ENCODE assay signal across 1 cellular context in the genomic region with DNA sequence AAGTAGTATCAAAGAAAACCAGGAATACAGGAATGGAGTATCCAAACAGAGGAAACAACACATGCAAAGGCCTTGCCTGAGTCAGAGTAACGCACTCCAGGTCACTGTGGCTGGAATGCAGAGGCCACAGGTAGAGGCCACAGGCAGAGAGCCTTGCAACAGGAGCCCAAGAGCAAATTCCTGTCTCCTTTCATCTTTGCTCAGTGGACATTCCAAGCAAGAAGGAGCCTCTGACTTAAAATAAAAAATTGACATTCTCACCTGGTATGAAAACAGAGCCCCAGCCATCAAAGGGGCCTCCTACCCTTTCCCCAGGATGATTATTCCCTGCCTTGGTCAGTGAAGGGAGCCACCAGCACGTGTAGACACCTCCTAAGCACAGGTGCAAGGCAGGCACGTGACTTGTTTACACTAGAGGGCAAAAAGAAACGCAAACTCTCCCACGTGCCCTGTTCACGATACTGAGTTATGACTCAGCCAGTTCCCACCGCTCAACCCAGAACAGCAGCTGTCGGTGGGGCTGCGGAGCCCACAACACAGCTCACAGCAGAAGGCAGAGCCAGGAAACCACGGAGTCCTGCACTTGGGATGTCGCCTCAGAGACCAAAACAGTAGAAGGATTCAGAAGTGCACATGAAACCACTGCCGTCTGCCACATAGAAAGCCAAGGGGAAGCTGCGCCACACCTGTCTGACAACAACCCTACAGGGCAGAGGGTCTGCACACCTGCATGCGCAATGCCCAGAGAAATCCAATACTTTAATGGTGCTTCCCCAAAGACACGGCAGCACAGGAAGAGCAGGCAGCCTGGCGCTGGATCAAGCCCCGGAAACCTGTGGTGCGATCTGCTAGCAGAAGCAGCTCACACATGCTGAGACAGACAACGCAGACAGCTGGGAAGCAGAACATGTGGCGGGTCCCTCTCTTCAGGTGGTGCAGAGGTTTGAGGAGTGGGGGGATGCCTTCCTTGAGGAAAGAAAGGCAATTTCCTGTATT.
TF ChIP-seq lines count a peak whose summit lies in the region.

No MANE protein-coding gene starts in this region.

TF ChIP-seq in HepG2, 621 proteins besides CTCF, POLR2A, EP300 and RAD21 (continued from another document and continues in another):
- TF ChIP-seq, protein P1, sequence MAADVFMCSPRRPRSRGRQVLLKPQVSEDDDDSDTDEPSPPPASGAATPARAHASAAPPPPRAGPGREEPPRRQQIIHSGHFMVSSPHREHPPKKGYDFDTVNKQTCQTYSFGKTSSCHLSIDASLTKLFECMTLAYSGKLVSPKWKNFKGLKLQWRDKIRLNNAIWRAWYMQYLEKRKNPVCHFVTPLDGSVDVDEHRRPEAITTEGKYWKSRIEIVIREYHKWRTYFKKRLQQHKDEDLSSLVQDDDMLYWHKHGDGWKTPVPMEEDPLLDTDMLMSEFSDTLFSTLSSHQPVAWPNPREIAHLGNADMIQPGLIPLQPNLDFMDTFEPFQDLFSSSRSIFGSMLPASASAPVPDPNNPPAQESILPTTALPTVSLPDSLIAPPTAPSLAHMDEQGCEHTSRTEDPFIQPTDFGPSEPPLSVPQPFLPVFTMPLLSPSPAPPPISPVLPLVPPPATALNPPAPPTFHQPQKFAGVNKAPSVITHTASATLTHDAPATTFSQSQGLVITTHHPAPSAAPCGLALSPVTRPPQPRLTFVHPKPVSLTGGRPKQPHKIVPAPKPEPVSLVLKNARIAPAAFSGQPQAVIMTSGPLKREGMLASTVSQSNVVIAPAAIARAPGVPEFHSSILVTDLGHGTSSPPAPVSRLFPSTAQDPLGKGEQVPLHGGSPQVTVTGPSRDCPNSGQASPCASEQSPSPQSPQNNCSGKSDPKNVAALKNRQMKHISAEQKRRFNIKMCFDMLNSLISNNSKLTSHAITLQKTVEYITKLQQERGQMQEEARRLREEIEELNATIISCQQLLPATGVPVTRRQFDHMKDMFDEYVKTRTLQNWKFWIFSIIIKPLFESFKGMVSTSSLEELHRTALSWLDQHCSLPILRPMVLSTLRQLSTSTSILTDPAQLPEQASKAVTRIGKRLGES (CRISPR knock-in tag; IDR thresholded peaks at IDR 0.05; ENCODE audit: borderline replicate concordance) = peak; percentile 85; the same call in 1 of the 2 replicates
- TF ChIP-seq, protein P2, sequence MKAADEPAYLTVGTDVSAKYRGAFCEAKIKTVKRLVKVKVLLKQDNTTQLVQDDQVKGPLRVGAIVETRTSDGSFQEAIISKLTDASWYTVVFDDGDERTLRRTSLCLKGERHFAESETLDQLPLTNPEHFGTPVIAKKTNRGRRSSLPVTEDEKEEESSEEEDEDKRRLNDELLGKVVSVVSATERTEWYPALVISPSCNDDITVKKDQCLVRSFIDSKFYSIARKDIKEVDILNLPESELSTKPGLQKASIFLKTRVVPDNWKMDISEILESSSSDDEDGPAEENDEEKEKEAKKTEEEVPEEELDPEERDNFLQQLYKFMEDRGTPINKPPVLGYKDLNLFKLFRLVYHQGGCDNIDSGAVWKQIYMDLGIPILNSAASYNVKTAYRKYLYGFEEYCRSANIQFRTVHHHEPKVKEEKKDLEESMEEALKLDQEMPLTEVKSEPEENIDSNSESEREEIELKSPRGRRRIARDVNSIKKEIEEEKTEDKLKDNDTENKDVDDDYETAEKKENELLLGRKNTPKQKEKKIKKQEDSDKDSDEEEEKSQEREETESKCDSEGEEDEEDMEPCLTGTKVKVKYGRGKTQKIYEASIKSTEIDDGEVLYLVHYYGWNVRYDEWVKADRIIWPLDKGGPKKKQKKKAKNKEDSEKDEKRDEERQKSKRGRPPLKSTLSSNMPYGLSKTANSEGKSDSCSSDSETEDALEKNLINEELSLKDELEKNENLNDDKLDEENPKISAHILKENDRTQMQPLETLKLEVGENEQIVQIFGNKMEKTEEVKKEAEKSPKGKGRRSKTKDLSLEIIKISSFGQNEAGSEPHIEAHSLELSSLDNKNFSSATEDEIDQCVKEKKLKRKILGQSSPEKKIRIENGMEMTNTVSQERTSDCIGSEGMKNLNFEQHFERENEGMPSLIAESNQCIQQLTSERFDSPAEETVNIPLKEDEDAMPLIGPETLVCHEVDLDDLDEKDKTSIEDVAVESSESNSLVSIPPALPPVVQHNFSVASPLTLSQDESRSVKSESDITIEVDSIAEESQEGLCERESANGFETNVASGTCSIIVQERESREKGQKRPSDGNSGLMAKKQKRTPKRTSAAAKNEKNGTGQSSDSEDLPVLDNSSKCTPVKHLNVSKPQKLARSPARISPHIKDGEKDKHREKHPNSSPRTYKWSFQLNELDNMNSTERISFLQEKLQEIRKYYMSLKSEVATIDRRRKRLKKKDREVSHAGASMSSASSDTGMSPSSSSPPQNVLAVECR (CRISPR knock-in tag; IDR thresholded peaks at IDR 0.05; ENCODE audit: borderline replicate concordance) = peak; percentile 75; the same call in 1 of the 2 replicates
- TF ChIP-seq KLF6 (CRISPR knock-in tag; IDR thresholded peaks at IDR 0.05) = peak; percentile 65; the same call in 1 of the 2 replicates
- peak; percentile 74 for TF ChIP-seq KDM2A (CRISPR knock-in tag; IDR thresholded peaks at IDR 0.05; ENCODE audit: borderline replicate concordance, low read depth)
- no peak for TF ChIP-seq KMT2B (CRISPR knock-in tag; IDR thresholded peaks at IDR 0.05)
- no peak for TF ChIP-seq ZNF547 (CRISPR knock-in tag; IDR thresholded peaks at IDR 0.05)
- TF ChIP-seq ZNF878 (CRISPR knock-in tag; IDR thresholded peaks at IDR 0.05) = no peak
- TF ChIP-seq, protein P3, sequence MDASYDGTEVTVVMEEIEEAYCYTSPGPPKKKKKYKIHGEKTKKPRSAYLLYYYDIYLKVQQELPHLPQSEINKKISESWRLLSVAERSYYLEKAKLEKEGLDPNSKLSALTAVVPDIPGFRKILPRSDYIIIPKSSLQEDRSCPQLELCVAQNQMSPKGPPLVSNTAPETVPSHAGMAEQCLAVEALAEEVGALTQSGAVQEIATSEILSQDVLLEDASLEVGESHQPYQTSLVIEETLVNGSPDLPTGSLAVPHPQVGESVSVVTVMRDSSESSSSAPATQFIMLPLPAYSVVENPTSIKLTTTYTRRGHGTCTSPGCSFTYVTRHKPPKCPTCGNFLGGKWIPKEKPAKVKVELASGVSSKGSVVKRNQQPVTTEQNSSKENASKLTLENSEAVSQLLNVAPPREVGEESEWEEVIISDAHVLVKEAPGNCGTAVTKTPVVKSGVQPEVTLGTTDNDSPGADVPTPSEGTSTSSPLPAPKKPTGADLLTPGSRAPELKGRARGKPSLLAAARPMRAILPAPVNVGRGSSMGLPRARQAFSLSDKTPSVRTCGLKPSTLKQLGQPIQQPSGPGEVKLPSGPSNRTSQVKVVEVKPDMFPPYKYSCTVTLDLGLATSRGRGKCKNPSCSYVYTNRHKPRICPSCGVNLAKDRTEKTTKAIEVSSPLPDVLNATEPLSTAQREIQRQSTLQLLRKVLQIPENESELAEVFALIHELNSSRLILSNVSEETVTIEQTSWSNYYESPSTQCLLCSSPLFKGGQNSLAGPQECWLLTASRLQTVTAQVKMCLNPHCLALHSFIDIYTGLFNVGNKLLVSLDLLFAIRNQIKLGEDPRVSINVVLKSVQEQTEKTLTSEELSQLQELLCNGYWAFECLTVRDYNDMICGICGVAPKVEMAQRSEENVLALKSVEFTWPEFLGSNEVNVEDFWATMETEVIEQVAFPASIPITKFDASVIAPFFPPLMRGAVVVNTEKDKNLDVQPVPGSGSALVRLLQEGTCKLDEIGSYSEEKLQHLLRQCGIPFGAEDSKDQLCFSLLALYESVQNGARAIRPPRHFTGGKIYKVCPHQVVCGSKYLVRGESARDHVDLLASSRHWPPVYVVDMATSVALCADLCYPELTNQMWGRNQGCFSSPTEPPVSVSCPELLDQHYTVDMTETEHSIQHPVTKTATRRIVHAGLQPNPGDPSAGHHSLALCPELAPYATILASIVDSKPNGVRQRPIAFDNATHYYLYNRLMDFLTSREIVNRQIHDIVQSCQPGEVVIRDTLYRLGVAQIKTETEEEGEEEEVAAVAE (CRISPR knock-in tag; IDR thresholded peaks at IDR 0.05; ENCODE audit: borderline replicate concordance) = no peak
- TF ChIP-seq ZNF652 (CRISPR knock-in tag; IDR thresholded peaks at IDR 0.05; ENCODE audit: borderline replicate concordance, low read depth) = no peak
- peak; percentile 86; the same call in 1 of the 2 replicates for TF ChIP-seq ZNF367 (CRISPR knock-in tag; IDR thresholded peaks at IDR 0.05; ENCODE audit: borderline replicate concordance)
- TF ChIP-seq ZFY (CRISPR knock-in tag; IDR thresholded peaks at IDR 0.05) = peak; percentile 64
- 0 out of 2 replicates have a peak, but pooled peaks have one; percentile 35 for TF ChIP-seq SMARCC2 (IDR thresholded peaks at IDR 0.05)
- TF ChIP-seq, protein P4, sequence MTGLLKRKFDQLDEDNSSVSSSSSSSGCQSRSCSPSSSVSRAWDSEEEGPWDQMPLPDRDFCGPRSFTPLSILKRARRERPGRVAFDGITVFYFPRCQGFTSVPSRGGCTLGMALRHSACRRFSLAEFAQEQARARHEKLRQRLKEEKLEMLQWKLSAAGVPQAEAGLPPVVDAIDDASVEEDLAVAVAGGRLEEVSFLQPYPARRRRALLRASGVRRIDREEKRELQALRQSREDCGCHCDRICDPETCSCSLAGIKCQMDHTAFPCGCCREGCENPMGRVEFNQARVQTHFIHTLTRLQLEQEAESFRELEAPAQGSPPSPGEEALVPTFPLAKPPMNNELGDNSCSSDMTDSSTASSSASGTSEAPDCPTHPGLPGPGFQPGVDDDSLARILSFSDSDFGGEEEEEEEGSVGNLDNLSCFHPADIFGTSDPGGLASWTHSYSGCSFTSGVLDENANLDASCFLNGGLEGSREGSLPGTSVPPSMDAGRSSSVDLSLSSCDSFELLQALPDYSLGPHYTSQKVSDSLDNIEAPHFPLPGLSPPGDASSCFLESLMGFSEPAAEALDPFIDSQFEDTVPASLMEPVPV (CRISPR knock-in tag; IDR thresholded peaks at IDR 0.05) = no peak; the same call in 1 of the 2 replicates
- no peak for TF ChIP-seq ARNT (IDR thresholded peaks at IDR 0.05)
- TF ChIP-seq ZNF207 (IDR thresholded peaks at IDR 0.05; ENCODE audit: borderline replicate concordance) = no peak
- TF ChIP-seq ZNF619 (CRISPR knock-in tag; IDR thresholded peaks at IDR 0.05) = peak; percentile 50; the same call in 1 of the 2 replicates
- TF ChIP-seq CENPT (CRISPR knock-in tag; IDR thresholded peaks at IDR 0.05; ENCODE audit: low read depth) = no peak
- TF ChIP-seq MYC (CRISPR knock-in tag; IDR thresholded peaks at IDR 0.05; ENCODE audit: borderline replicate concordance) = peak; percentile 95
- 0 out of 2 replicates have a peak, but pooled peaks have one; percentile 35 for TF ChIP-seq ZNF30 (CRISPR knock-in tag; IDR thresholded peaks at IDR 0.05)
- TF ChIP-seq EZH2 (conservative IDR thresholded peaks at IDR 0.05; ENCODE audit: low read depth, low read length) = no peak
- peak; percentile 77; the same call in 1 of the 2 replicates for TF ChIP-seq ZNF230 (CRISPR knock-in tag; IDR thresholded peaks at IDR 0.05)
- TF ChIP-seq, protein P5, sequence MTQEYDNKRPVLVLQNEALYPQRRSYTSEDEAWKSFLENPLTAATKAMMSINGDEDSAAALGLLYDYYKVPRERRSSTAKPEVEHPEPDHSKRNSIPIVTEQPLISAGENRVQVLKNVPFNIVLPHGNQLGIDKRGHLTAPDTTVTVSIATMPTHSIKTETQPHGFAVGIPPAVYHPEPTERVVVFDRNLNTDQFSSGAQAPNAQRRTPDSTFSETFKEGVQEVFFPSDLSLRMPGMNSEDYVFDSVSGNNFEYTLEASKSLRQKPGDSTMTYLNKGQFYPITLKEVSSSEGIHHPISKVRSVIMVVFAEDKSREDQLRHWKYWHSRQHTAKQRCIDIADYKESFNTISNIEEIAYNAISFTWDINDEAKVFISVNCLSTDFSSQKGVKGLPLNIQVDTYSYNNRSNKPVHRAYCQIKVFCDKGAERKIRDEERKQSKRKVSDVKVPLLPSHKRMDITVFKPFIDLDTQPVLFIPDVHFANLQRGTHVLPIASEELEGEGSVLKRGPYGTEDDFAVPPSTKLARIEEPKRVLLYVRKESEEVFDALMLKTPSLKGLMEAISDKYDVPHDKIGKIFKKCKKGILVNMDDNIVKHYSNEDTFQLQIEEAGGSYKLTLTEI (CRISPR knock-in tag; conservative IDR thresholded peaks at IDR 0.05) = no peak
- TF ChIP-seq, protein P6, sequence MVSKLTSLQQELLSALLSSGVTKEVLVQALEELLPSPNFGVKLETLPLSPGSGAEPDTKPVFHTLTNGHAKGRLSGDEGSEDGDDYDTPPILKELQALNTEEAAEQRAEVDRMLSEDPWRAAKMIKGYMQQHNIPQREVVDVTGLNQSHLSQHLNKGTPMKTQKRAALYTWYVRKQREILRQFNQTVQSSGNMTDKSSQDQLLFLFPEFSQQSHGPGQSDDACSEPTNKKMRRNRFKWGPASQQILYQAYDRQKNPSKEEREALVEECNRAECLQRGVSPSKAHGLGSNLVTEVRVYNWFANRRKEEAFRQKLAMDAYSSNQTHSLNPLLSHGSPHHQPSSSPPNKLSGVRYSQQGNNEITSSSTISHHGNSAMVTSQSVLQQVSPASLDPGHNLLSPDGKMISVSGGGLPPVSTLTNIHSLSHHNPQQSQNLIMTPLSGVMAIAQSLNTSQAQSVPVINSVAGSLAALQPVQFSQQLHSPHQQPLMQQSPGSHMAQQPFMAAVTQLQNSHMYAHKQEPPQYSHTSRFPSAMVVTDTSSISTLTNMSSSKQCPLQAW (CRISPR knock-in tag; IDR thresholded peaks at IDR 0.05) = peak; percentile 67; the same call in 1 of the 2 replicates
- peak; percentile 64; the same call in 1 of the 2 replicates for TF ChIP-seq ZNF501 (CRISPR knock-in tag; IDR thresholded peaks at IDR 0.05)
- no peak for TF ChIP-seq ZZZ3 (CRISPR knock-in tag; IDR thresholded peaks at IDR 0.05; ENCODE audit: borderline replicate concordance)
- peak; percentile 64; the same call in 1 of the 2 replicates for TF ChIP-seq ZNF543 (CRISPR knock-in tag; IDR thresholded peaks at IDR 0.05)
- TF ChIP-seq ZNF484 (CRISPR knock-in tag; IDR thresholded peaks at IDR 0.05; ENCODE audit: borderline replicate concordance, low read depth) = no peak
- TF ChIP-seq, protein P7, sequence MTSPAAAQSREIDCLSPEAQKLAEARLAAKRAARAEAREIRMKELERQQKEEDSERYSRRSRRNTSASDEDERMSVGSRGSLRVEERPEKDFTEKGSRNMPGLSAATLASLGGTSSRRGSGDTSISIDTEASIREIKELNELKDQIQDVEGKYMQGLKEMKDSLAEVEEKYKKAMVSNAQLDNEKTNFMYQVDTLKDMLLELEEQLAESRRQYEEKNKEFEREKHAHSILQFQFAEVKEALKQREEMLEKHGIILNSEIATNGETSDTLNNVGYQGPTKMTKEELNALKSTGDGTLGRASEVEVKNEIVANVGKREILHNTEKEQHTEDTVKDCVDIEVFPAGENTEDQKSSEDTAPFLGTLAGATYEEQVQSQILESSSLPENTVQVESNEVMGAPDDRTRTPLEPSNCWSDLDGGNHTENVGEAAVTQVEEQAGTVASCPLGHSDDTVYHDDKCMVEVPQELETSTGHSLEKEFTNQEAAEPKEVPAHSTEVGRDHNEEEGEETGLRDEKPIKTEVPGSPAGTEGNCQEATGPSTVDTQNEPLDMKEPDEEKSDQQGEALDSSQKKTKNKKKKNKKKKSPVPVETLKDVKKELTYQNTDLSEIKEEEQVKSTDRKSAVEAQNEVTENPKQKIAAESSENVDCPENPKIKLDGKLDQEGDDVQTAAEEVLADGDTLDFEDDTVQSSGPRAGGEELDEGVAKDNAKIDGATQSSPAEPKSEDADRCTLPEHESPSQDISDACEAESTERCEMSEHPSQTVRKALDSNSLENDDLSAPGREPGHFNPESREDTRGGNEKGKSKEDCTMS (CRISPR knock-in tag; conservative IDR thresholded peaks at IDR 0.05) = no peak
- TF ChIP-seq MED8 (CRISPR knock-in tag; IDR thresholded peaks at IDR 0.05; ENCODE audit: insufficient replicate concordance) = no peak
- peak; percentile 51 for TF ChIP-seq ZNF644 (CRISPR knock-in tag; IDR thresholded peaks at IDR 0.05; ENCODE audit: low read depth)
- TF ChIP-seq KLF16 (CRISPR knock-in tag; IDR thresholded peaks at IDR 0.05) = peak in 1 of 2 experiments; percentile 86; a peak in 2 of 4 replicates
- no peak for TF ChIP-seq RFX3 (CRISPR knock-in tag; IDR thresholded peaks at IDR 0.05)
- TF ChIP-seq IKZF1 (IDR thresholded peaks at IDR 0.05) = no peak
- TF ChIP-seq KLF13 (CRISPR knock-in tag; IDR thresholded peaks at IDR 0.05) = no peak
- TF ChIP-seq ZNF747 (CRISPR knock-in tag; IDR thresholded peaks at IDR 0.05; ENCODE audit: borderline replicate concordance) = no peak
